ENCODE assay signal across 30 cellular contexts in the genomic region with DNA sequence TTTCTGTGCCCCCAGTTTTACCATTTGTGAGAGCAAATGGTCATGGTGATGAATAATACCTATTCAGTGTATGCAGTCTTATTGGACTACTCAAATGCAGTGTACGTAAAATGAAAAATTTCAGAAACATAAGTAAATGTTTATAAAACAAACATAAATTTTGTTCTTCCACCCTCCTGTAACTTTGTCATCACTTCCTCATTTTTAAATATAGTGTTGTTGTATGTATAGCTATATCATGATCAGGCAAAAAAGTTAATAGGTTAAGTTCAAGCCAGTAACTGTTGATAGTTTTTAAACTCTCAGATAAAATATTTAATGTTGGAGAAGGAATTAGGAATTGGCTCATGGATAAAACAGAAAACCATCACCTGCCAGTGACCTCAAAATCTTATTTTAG.
A peak's percentile ranks its signal among the peaks of the same experiment; 100 is the strongest.
DNase-seq lines count a peak whose midpoint lies in the region; ATAC-seq and TF ChIP-seq lines count a peak whose summit lies in the region.
"Had no signal": no experiment of that assay in that cellular context is flagged by ENCODE, and none has a peak within 500 bp of the region (broad histone marks: within the 10 kb centered on the region; RNA-seq: fewer than 3 reads in every experiment).

No MANE protein-coding gene starts in this region.

- H3K79me2 ChIP-seq in mammary epithelial cell (ENCODE audit: insufficient read depth, low read length) (no peaks in the 10 kb centered on the region), OCI-LY7 (ENCODE audit: insufficient read depth, low read depth, low read length) (no peaks in the 10 kb centered on the region)

- no peak overlapping the region for H3K9ac ChIP-seq in mammary epithelial cell (ENCODE audit: insufficient read depth, low read length)

- WGBS in mammary epithelial cell (ENCODE audit: low coverage, missing lambda C conversion rate), result 100% methylated on average over 1 of the region's 1 CpG
- 90 to 97% (median 92%) methylated on average over 1 of the region's 1 CpG for WGBS in ovary, 3 donors

- no peaks in the 10 kb centered on the region for H3K9me2 ChIP-seq in OCI-LY7 (ENCODE audit: insufficient read depth, low read length)

- TSS peak; percentile 11 for BruUV-seq in MCF 10A (replicated peaks; lab: Mats Ljungman, UMichigan)
- no TSS peak for BruUV-seq in mammary epithelial cell (replicated peaks; lab: Mats Ljungman, UMichigan)
- BruUV-seq in OCI-LY7 (replicated peaks; lab: Mats Ljungman, UMichigan), result no TSS peak

- H3K4me1 Mint-ChIP-seq in MCF 10A (ENCODE audit: insufficient read depth, unreplicated experiment), result no peaks in the 10 kb centered on the region
- H3K4me1 Mint-ChIP-seq in activated T-helper 1 cell treated with anti-CD3 and anti-CD28 coated beads, Interleukin-12 subunit alpha, Interleukin-12 subunit beta, Interleukin-2, Interleukin-4 antibody, amounts not matched to agents 30 ng/mL and 10 ng/mL and 1 ng/mL, durations not matched to agents 14 hours and 24 hours and 36 hours (ENCODE audit: low read depth), result peaks cover 52% of the 10 kb centered on the region

- POLR2A ChIA-PET in MCF 10A (lab: Yijun Ruan, JAX) (no interaction called here), OCI-LY7 (lab: Charles Lee) (no interaction called here)

- H3K4me3 ChIP-seq in mammary epithelial cell (replicated peaks in 1 of 3; ENCODE audit: insufficient read depth in 1 of 3, low read depth in 2 of 3, low read length in 3 of 3), result no peak overlapping the region
- no peak overlapping the region for H3K4me3 ChIP-seq in OCI-LY7 (ENCODE audit: low read depth, low read length, poor library complexity, severe bottlenecking)
- no peak overlapping the region for H3K4me3 ChIP-seq in ovary
- H3K4me3 ChIP-seq: A549, skin epidermis, thyroid gland, vagina had no signal

- in situ Hi-C loops in mammary epithelial cell (cut with MboI; ENCODE audit: low sequenced_read_pairs in 2 of 2), result no loop called here

- H3K9me3 Mint-ChIP-seq in MCF 10A (ENCODE audit: unreplicated experiment), result no peaks in the 10 kb centered on the region
- H3K9me3 Mint-ChIP-seq in activated T-helper 1 cell treated with anti-CD3 and anti-CD28 coated beads, Interleukin-12 subunit alpha, Interleukin-12 subunit beta, Interleukin-2, Interleukin-4 antibody, amounts not matched to agents 30 ng/mL and 10 ng/mL and 1 ng/mL, durations not matched to agents 14 hours and 24 hours and 36 hours, result no peaks in the 10 kb centered on the region
- H3K9me3 Mint-ChIP-seq: activated naive CD4-positive, alpha-beta T cell treated with anti-CD3 and anti-CD28 coated beads, Interleukin-2, amount 10 ng/mL, durations not matched to agents 7 days and 5 days; brain; mesothelial cell of epicardium; stimulated activated naive CD8-positive, alpha-beta T cell treated with anti-CD3 and anti-CD28 coated beads, Interleukin-15, amount 100 ng/mL, for 72 hours; T-helper 2 cell treated with Interferon-gamma antibody and Interleukin-4, amounts not matched to agents 5 μg/mL and 100 μg/mL, for 36 hours; WTC11 had no signal

- no peak for DNase-seq in MCF 10A (ENCODE audit: unreplicated experiment)
- no peak for DNase-seq in mammary epithelial cell
- peak; percentile 10 for DNase-seq in MV-4-11 (lab: John Stamatoyannopoulos, UW)
- DNase-seq in activated T-helper 1 cell treated with anti-CD3 and anti-CD28 coated beads, Interleukin-12 subunit alpha, Interleukin-12 subunit beta, Interleukin-2, Interleukin-4 antibody, amounts not matched to agents 30 ng/mL and 10 ng/mL and 1 ng/mL, durations not matched to agents 14 hours and 24 hours and 36 hours (ENCODE audit: low spot score), result no peak
- DNase-seq in OCI-LY7 (ENCODE audit: low spot score), result no peak
- no peak for DNase-seq in ovary
- DNase-seq in NCI-H524 treated with DMSO at 0.1 percent for 48 hours (lab: John Stamatoyannopoulos, UW), result no peak
- DNase-seq: activated CD4-positive, alpha-beta T cell treated with anti-CD3 and anti-CD28 coated beads, Interleukin-2, amount 50 U/mL, for 48 hours; activated naive CD4-positive, alpha-beta T cell treated with anti-CD3 and anti-CD28 coated beads, Interleukin-2, amount 10 ng/mL, durations not matched to agents 7 days and 5 days; cerebellar nuclear complex; DMS153; HCEC 1CT; KBM-7; left ventricle myocardium superior; naive thymus-derived CD4-positive, alpha-beta T cell; NCI-H1048; NCI-H1694; NCI-H526; retina; RPMI8226; stimulated activated naive CD8-positive, alpha-beta T cell treated with anti-CD3 and anti-CD28 coated beads, Interleukin-15, amount 100 ng/mL, for 72 hours; thyroid gland had no signal

- H3K9me3 ChIP-seq in mammary epithelial cell (replicated peaks; ENCODE audit: insufficient read depth, low read length) (no peaks in the 10 kb centered on the region), OCI-LY7 (ENCODE audit: low read length) (no peaks in the 10 kb centered on the region), ovary (no peaks in the 10 kb centered on the region)
- H3K9me3 ChIP-seq: A549, thyroid gland, vagina had no signal

- no peak overlapping the region for H3K27ac Mint-ChIP-seq in MCF 10A (ENCODE audit: low read depth, unreplicated experiment)
- H3K27ac Mint-ChIP-seq in activated T-helper 1 cell treated with anti-CD3 and anti-CD28 coated beads, Interleukin-12 subunit alpha, Interleukin-12 subunit beta, Interleukin-2, Interleukin-4 antibody, amounts not matched to agents 30 ng/mL and 10 ng/mL and 1 ng/mL, durations not matched to agents 14 hours and 24 hours and 36 hours, result peak overlapping the region; percentile 22
- H3K27ac Mint-ChIP-seq: mesothelial cell of epicardium; stimulated activated naive CD8-positive, alpha-beta T cell treated with anti-CD3 and anti-CD28 coated beads, Interleukin-15, amount 100 ng/mL, for 72 hours; T-helper 2 cell treated with Interferon-gamma antibody and Interleukin-4, amounts not matched to agents 5 μg/mL and 100 μg/mL, for 36 hours; WTC11 had no signal

- no peak overlapping the region for H3K27ac ChIP-seq in mammary epithelial cell (ENCODE audit: insufficient read depth, low read depth, low read length)
- no peak overlapping the region for H3K27ac ChIP-seq in OCI-LY7 (ENCODE audit: low read depth, low read length, poor library complexity, severe bottlenecking)
- no peak overlapping the region for H3K27ac ChIP-seq in ovary
- H3K27ac ChIP-seq: A549, skin epidermis, thyroid gland, vagina had no signal

- H3K36me3 Mint-ChIP-seq in MCF 10A (ENCODE audit: insufficient read depth, unreplicated experiment), result peaks cover 5% of the 10 kb centered on the region
- peaks cover 5% of the 10 kb centered on the region for H3K36me3 Mint-ChIP-seq in activated T-helper 1 cell treated with anti-CD3 and anti-CD28 coated beads, Interleukin-12 subunit alpha, Interleukin-12 subunit beta, Interleukin-2, Interleukin-4 antibody, amounts not matched to agents 30 ng/mL and 10 ng/mL and 1 ng/mL, durations not matched to agents 14 hours and 24 hours and 36 hours (ENCODE audit: low read depth)
- H3K36me3 Mint-ChIP-seq: mesothelial cell of epicardium, WTC11 had no signal

- dilution Hi-C loops in mammary epithelial cell (cut with HindIII; ENCODE audit: low sequenced_read_pairs), result no loop called here

- H3K27me3 Mint-ChIP-seq in MCF 10A (ENCODE audit: insufficient read depth, unreplicated experiment), result no peaks in the 10 kb centered on the region
- H3K27me3 Mint-ChIP-seq in activated T-helper 1 cell treated with anti-CD3 and anti-CD28 coated beads, Interleukin-12 subunit alpha, Interleukin-12 subunit beta, Interleukin-2, Interleukin-4 antibody, amounts not matched to agents 30 ng/mL and 10 ng/mL and 1 ng/mL, durations not matched to agents 14 hours and 24 hours and 36 hours (ENCODE audit: insufficient read depth), result no peaks in the 10 kb centered on the region
- H3K27me3 Mint-ChIP-seq: brain; stimulated activated naive CD8-positive, alpha-beta T cell treated with anti-CD3 and anti-CD28 coated beads, Interleukin-15, amount 100 ng/mL, for 72 hours had no signal

- intact Hi-C loops in MCF 10A (cut with micrococcal nuclease) (loop anchor here (5.0 kb wide), 2 partner anchors 90 kb away; no protein-coding TSS in a partner anchor), mammary epithelial cell (cut with micrococcal nuclease) (loop anchor here (10.0 kb wide), 3 partner anchors 268 to 402 kb away; no protein-coding TSS in a partner anchor), OCI-LY7 (cut with micrococcal nuclease; ENCODE audit: unreplicated experiment) (no loop called here), ovary (cut with DNase I) (no loop called here)
- intact Hi-C loops in activated T-helper 1 cell treated with anti-CD3 and anti-CD28 coated beads, Interleukin-12 subunit alpha, Interleukin-12 subunit beta, Interleukin-2, Interleukin-4 antibody, amounts not matched to agents 30 ng/mL and 10 ng/mL and 1 ng/mL, durations not matched to agents 14 hours and 24 hours and 36 hours (cut with micrococcal nuclease), result loop anchor here (2.0 to 5.0 kb wide), 3 partner anchors 152 to 260 kb away; no protein-coding TSS in a partner anchor

- TF ChIP-seq CTCF in MCF 10A (IDR thresholded peaks at IDR 0.05; ENCODE audit: unreplicated experiment) (no peak), mammary epithelial cell (conservative IDR thresholded peaks at IDR 0.05 in 1 of 2, IDR thresholded peaks at IDR 0.05 in 1 of 2; ENCODE audit: extremely low read depth in 1 of 2, insufficient read depth in 1 of 2, low read depth in 1 of 2, low read length in 2 of 2) (no peak), OCI-LY7 (conservative IDR thresholded peaks at IDR 0.05; ENCODE audit: low read length) (no peak), ovary (IDR thresholded peaks at IDR 0.05) (no peak)

- no peak overlapping the region for H3K4me2 ChIP-seq in mammary epithelial cell (ENCODE audit: insufficient read depth, low read depth, low read length)
- no peak overlapping the region for H3K4me2 ChIP-seq in OCI-LY7 (ENCODE audit: low read length)
- H3K4me2 ChIP-seq: A549 had no signal

- no peak for ATAC-seq in esophagus mucosa
- ATAC-seq: left ventricle myocardium superior; stimulated activated naive CD8-positive, alpha-beta T cell treated with anti-CD3 and anti-CD28 coated beads, Interleukin-15, amount 100 ng/mL, for 72 hours; WTC11 had no signal

- H3K27me3 ChIP-seq in mammary epithelial cell (ENCODE audit: insufficient read depth, low read length), result no peaks in the 10 kb centered on the region
- no peaks in the 10 kb centered on the region for H3K27me3 ChIP-seq in ovary
- H3K27me3 ChIP-seq: thyroid gland, vagina had no signal

- TF ChIP-seq EP300 in ovary (IDR thresholded peaks at IDR 0.05), result no peak

- no peak for TF ChIP-seq POLR2A in ovary (IDR thresholded peaks at IDR 0.05)

- CTCF ChIA-PET in MCF 10A (lab: Yijun Ruan, JAX) (interaction anchor here (0.5 to 1.9 kb wide), 4 partner anchors 11 to 505 kb away, joined by 3 to 5 read pairs (median 4); no protein-coding TSS in a partner anchor), mammary epithelial cell (lab: Charles Lee; ENCODE audit: low non-redundant PET) (no interaction called here), OCI-LY7 (lab: Charles Lee; ENCODE audit: unreplicated experiment) (no interaction called here)

- H3K4me3 Mint-ChIP-seq in MCF 10A (ENCODE audit: unreplicated experiment), result no peak overlapping the region
- no peak overlapping the region for H3K4me3 Mint-ChIP-seq in activated T-helper 1 cell treated with anti-CD3 and anti-CD28 coated beads, Interleukin-12 subunit alpha, Interleukin-12 subunit beta, Interleukin-2, Interleukin-4 antibody, amounts not matched to agents 30 ng/mL and 10 ng/mL and 1 ng/mL, durations not matched to agents 14 hours and 24 hours and 36 hours
- H3K4me3 Mint-ChIP-seq: activated naive CD4-positive, alpha-beta T cell treated with anti-CD3 and anti-CD28 coated beads, Interleukin-2, amount 10 ng/mL, durations not matched to agents 7 days and 5 days; brain; mesothelial cell of epicardium; T-helper 2 cell treated with Interferon-gamma antibody and Interleukin-4, amounts not matched to agents 5 μg/mL and 100 μg/mL, for 36 hours; WTC11 had no signal

- peaks cover 4% of the 10 kb centered on the region for H3K36me3 ChIP-seq in mammary epithelial cell (ENCODE audit: insufficient read depth, low read length)
- H3K36me3 ChIP-seq in OCI-LY7 (ENCODE audit: insufficient read depth, low read length), result no peaks in the 10 kb centered on the region
- H3K36me3 ChIP-seq in ovary, result no peaks in the 10 kb centered on the region
- H3K36me3 ChIP-seq: thyroid gland, vagina had no signal

- H2AFZ ChIP-seq in mammary epithelial cell (ENCODE audit: low read depth, low read length) (no peak overlapping the region), OCI-LY7 (ENCODE audit: low read length) (no peak overlapping the region)

- H4K20me1 ChIP-seq in mammary epithelial cell (ENCODE audit: insufficient read depth, low read length), result no peaks in the 10 kb centered on the region
- H4K20me1 ChIP-seq in OCI-LY7 (ENCODE audit: insufficient read depth, low read length), result no peaks in the 10 kb centered on the region

- H3K4me1 ChIP-seq in mammary epithelial cell (ENCODE audit: insufficient read depth, low read length), result no peaks in the 10 kb centered on the region
- H3K4me1 ChIP-seq in OCI-LY7 (ENCODE audit: insufficient read depth, low read length, poor library complexity, severe bottlenecking), result no peaks in the 10 kb centered on the region
- peaks cover 12% of the 10 kb centered on the region for H3K4me1 ChIP-seq in ovary (ENCODE audit: insufficient read depth)
- H3K4me1 ChIP-seq: A549, vagina had no signal

Comparison
In these comparisons a context has a peak if more than half of its experiments do, and no peak if none do; other contexts are left out.
1. intact Hi-C loops: an anchor here in MCF 10A (5.0 kb wide), mammary epithelial cell (10.0 kb wide) and activated T-helper 1 cell treated with anti-CD3 and anti-CD28 coated beads, Interleukin-12 subunit alpha, Interleukin-12 subunit beta, Interleukin-2, Interleukin-4 antibody, amounts not matched to agents 30 ng/mL and 10 ng/mL and 1 ng/mL, durations not matched to agents 14 hours and 24 hours and 36 hours (2.0 to 5.0 kb wide); none called in OCI-LY7 and ovary.